ENCODE assay signal across 15 cellular contexts in the genomic region with DNA sequence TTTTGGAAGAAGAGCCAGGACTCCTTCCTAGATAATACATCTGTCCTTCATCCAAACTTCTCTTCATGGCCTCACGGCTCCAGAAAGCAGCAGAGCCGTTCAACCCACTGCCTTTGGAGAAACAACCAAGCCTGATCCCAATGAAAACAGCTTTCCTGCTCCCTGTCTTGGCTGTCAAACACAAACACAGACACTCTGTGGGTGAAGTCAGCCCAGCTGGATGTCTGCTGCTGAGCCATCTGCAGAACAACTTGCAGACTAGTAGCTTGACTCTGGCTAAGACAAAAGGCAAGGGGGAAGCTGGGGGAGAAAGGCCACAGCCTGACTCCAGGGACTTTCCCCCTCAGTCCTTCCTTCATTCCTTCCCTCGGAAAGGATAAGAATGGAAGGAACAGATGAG.
A peak's percentile ranks its signal among the peaks of the same experiment; 100 is the strongest.
DNase-seq lines count a peak whose midpoint lies in the region; ATAC-seq, FAIRE-seq and TF ChIP-seq lines count a peak whose summit lies in the region.
"Had no signal": no experiment of that assay in that cellular context is flagged by ENCODE, and none has a peak within 500 bp of the region (broad histone marks: within the 10 kb centered on the region; RNA-seq: fewer than 3 reads in every experiment).

No MANE protein-coding gene starts in this region.

- DNase-seq in ELF-1 (ENCODE audit: low read depth, low spot score) (peak; percentile 21), H1 (ENCODE audit: low read depth in 1 of 2, low spot score in 2 of 2) (no peak), left kidney (ENCODE audit: low read depth, low spot score) (peak; percentile 42), sigmoid colon (peak; percentile 85), Karpas-422 (no peak), MM.1S (no peak)
- DNase-seq: activated CD4-positive, alpha-beta T cell treated with anti-CD3 and anti-CD28 coated beads, Interleukin-2, amount 50 U/mL, for 1 hour; activated naive CD4-positive, alpha-beta T cell treated with Interleukin-2 at 50 U/mL for 16 hours; CD8-positive, alpha-beta memory T cell; KG1; NCI-H1105; NCI-H2081 treated with DMSO at 0.1 percent for 48 hours had no signal

- H3K4me2 ChIP-seq in H1 (ENCODE audit: insufficient read depth in 1 of 2, low read depth in 2 of 2, low read length in 2 of 2) (no peak overlapping the region), Karpas-422 (ENCODE audit: low read depth, low read length, poor library complexity, severe bottlenecking) (no peak overlapping the region), MM.1S (ENCODE audit: low read depth, low read length) (no peak overlapping the region)

- intact Hi-C loops in sigmoid colon (cut with DNase I) = no loop called here

- no peak overlapping the region for H3K56ac ChIP-seq in H1 (replicated peaks; ENCODE audit: insufficient read length, low read depth, low read length)

- WGBS in H1 (ENCODE audit: extremely low coverage in 1 of 2, insufficient coverage in 1 of 2, insufficient read length in 1 of 2, insufficient replicate concordance in 2 of 2, low coverage in 1 of 2, low lambda C conversion rate in 2 of 2, missing lambda C conversion rate in 1 of 2), 2 experiments = 83% methylated on average over 3 of the region's 3 CpGs; no CpG with 5 or more reads in 1 of the 2 experiments
- WGBS in sigmoid colon, 2 donors = 58 to 79% methylated on average over 3 of the region's 3 CpGs

- no peak overlapping the region for H2BK12ac ChIP-seq in H1 (ENCODE audit: low read depth, low read length)

- H2AFZ ChIP-seq in H1 (ENCODE audit: low read length) = 0 out of 2 replicates have a peak overlapping the region, but pooled peaks have one; percentile 72
- no peak overlapping the region for H2AFZ ChIP-seq in Karpas-422 (ENCODE audit: low read length)
- H2AFZ ChIP-seq in MM.1S (ENCODE audit: low read length) = no peak overlapping the region

- no peaks in the 10 kb centered on the region for H3F3A ChIP-seq in MM.1S (ENCODE audit: insufficient read depth, low read length)

- H3K4me3 ChIP-seq in H1 (ENCODE audit: extremely low read depth in 1 of 4, insufficient read depth in 2 of 4, low read depth in 3 of 4, low read length in 4 of 4) = no peak overlapping the region
- H3K4me3 ChIP-seq in sigmoid colon = no peak overlapping the region
- no peak overlapping the region for H3K4me3 ChIP-seq in Karpas-422 (ENCODE audit: low read length)
- no peak overlapping the region for H3K4me3 ChIP-seq in MM.1S (ENCODE audit: low read length)

- H4K20me1 ChIP-seq in H1 (replicated peaks in 1 of 2; ENCODE audit: control insufficient read depth in 1 of 2, insufficient read depth in 2 of 2, low read length in 2 of 2) (no peaks in the 10 kb centered on the region), Karpas-422 (ENCODE audit: insufficient read depth, low read depth, low read length) (no peaks in the 10 kb centered on the region), MM.1S (ENCODE audit: insufficient read depth, low read length) (no peaks in the 10 kb centered on the region)

- no peaks in the 10 kb centered on the region for H3K36me3 ChIP-seq in H1 (ENCODE audit: control insufficient read depth in 2 of 4, insufficient read depth in 4 of 4, low read length in 3 of 4)
- no peaks in the 10 kb centered on the region for H3K36me3 ChIP-seq in sigmoid colon
- no peaks in the 10 kb centered on the region for H3K36me3 ChIP-seq in Karpas-422 (ENCODE audit: insufficient read depth, low read length)
- no peaks in the 10 kb centered on the region for H3K36me3 ChIP-seq in MM.1S (replicated peaks; ENCODE audit: insufficient read depth, low read length)

- H3K9me2 ChIP-seq in Karpas-422 (replicated peaks; ENCODE audit: insufficient read depth, low read length) (no peaks in the 10 kb centered on the region), MM.1S (replicated peaks; ENCODE audit: insufficient read depth, low read length) (no peaks in the 10 kb centered on the region)

- ATAC-seq in HG03432 (IDR thresholded peaks at IDR 0.05; ENCODE audit: unreplicated experiment) = no peak
- ATAC-seq in GM18909 (IDR thresholded peaks at IDR 0.05; ENCODE audit: poor library complexity, unreplicated experiment) = no peak

- FAIRE-seq in H1 (lab: Jason Lieb, UNC) = no peak
- FAIRE-seq: H54 had no signal

- TF ChIP-seq POLR2A in H1 (IDR thresholded peaks at IDR 0.05; ENCODE audit: control extremely low read depth in 1 of 2, low read depth in 2 of 2, low read length in 2 of 2) (no peak), sigmoid colon (IDR thresholded peaks at IDR 0.05) (no peak)

- TF ChIP-seq RAD21 in H1 (IDR thresholded peaks at IDR 0.05 in 1 of 2, conservative IDR thresholded peaks at IDR 0.05 in 1 of 2; ENCODE audit: low read depth in 2 of 2, low read length in 2 of 2) = no peak

- H3K27me3 ChIP-seq in H1 (replicated peaks in 1 of 4; ENCODE audit: control insufficient read depth in 3 of 4, extremely low read depth in 1 of 4, insufficient read depth in 3 of 4, low read length in 3 of 4) = no peaks in the 10 kb centered on the region
- H3K27me3 ChIP-seq in sigmoid colon = peaks cover 0 to 3% (median 0%) of the 10 kb centered on the region in 3 donors
- no peaks in the 10 kb centered on the region for H3K27me3 ChIP-seq in Karpas-422 (ENCODE audit: low read length)
- H3K27me3 ChIP-seq in MM.1S (replicated peaks; ENCODE audit: insufficient read depth, low read length) = no peaks in the 10 kb centered on the region

- H2BK5ac ChIP-seq in H1 (ENCODE audit: low read depth, low read length) = no peak overlapping the region

- H2BK120ac ChIP-seq in H1 (replicated peaks; ENCODE audit: low read depth, low read length) = no peak overlapping the region

- 0 out of 7 replicates have a peak, but pooled peaks cover 0 to 2% (median 0%) of the 10 kb centered on the region in 4 experiments for H3K4me1 ChIP-seq in H1 (replicated peaks in 1 of 4; ENCODE audit: control insufficient read depth in 3 of 4, insufficient read depth in 4 of 4, low read length in 3 of 4)
- peaks cover 0 to 28% (median 10%) of the 10 kb centered on the region in 4 donors for H3K4me1 ChIP-seq in sigmoid colon
- H3K4me1 ChIP-seq in Karpas-422 (ENCODE audit: low read length) = no peaks in the 10 kb centered on the region
- H3K4me1 ChIP-seq in MM.1S (ENCODE audit: low read length) = no peaks in the 10 kb centered on the region

- no peak overlapping the region for H2BK20ac ChIP-seq in H1 (ENCODE audit: low read length)

- H3K9ac ChIP-seq in H1 (replicated peaks in 1 of 4; ENCODE audit: extremely low read depth in 1 of 4, low read depth in 3 of 4, low read length in 3 of 4) = no peak overlapping the region
- no peak overlapping the region for H3K9ac ChIP-seq in Karpas-422 (ENCODE audit: low read length)
- H3K9ac ChIP-seq in MM.1S (ENCODE audit: low read length) = no peak overlapping the region

- H3K14ac ChIP-seq in H1 (ENCODE audit: insufficient read length) = no peak overlapping the region

- H4K5ac ChIP-seq in H1 (ENCODE audit: insufficient read length, low read depth, low read length) = no peak overlapping the region

- no peak for TF ChIP-seq CTCF in H1 (IDR thresholded peaks at IDR 0.05; ENCODE audit: control extremely low read depth in 1 of 3, insufficient read depth in 1 of 3, low read depth in 1 of 3, low read length in 3 of 3)
- TF ChIP-seq CTCF in sigmoid colon (IDR thresholded peaks at IDR 0.05) = no peak
- TF ChIP-seq CTCF in MM.1S (IDR thresholded peaks at IDR 0.05; ENCODE audit: low read length) = no peak

- no peaks in the 10 kb centered on the region; a peak in 1 of 4 replicates for H3K9me3 ChIP-seq in H1 (ENCODE audit: insufficient read depth in 2 of 2, low read depth in 1 of 2, low read length in 1 of 2)
- H3K9me3 ChIP-seq in sigmoid colon = no peaks in the 10 kb centered on the region
- no peaks in the 10 kb centered on the region for H3K9me3 ChIP-seq in Karpas-422 (ENCODE audit: low read length)
- no peaks in the 10 kb centered on the region for H3K9me3 ChIP-seq in MM.1S (replicated peaks; ENCODE audit: insufficient read depth, low read length)

- no peak overlapping the region for H4K8ac ChIP-seq in H1 (ENCODE audit: extremely low read depth, insufficient read depth, low read length)

- no peak overlapping the region for H3K18ac ChIP-seq in H1 (ENCODE audit: extremely low read depth, low read length)

- H2BK15ac ChIP-seq in H1 (ENCODE audit: low read length) = peak overlapping the region; percentile 67; the same call in 1 of the 2 replicates

- no peak overlapping the region for H4K91ac ChIP-seq in H1 (replicated peaks; ENCODE audit: insufficient read length, low read length)

- H3K27ac ChIP-seq in H1 (ENCODE audit: low read depth, low read length) = no peak overlapping the region
- peak overlapping the region in 2 of 4 donors; percentile 24 to 45 for H3K27ac ChIP-seq in sigmoid colon
- H3K27ac ChIP-seq in Karpas-422 (ENCODE audit: low read length) = no peak overlapping the region
- no peak overlapping the region for H3K27ac ChIP-seq in MM.1S (ENCODE audit: low read length)

- no peaks in the 10 kb centered on the region for H3K23me2 ChIP-seq in H1 (ENCODE audit: low read depth, low read length)

- TF ChIP-seq EP300 in H1 (IDR thresholded peaks at IDR 0.05; ENCODE audit: borderline replicate concordance in 1 of 2, low read depth in 2 of 2, low read length in 2 of 2) (no peak), sigmoid colon (IDR thresholded peaks at IDR 0.05) (no peak)

- POLR2A ChIA-PET in H1 (lab: Charles Lee; ENCODE audit: partially characterized antibody) = no interaction called here

- H3K23ac ChIP-seq in H1 (ENCODE audit: insufficient read length) = no peak overlapping the region

- CTCF ChIA-PET in H1 (lab: Charles Lee; ENCODE audit: partially characterized antibody) = interaction anchor here (0.7 to 1.6 kb wide), 3 partner anchors 73 to 568 kb away, joined by 3 to 4 read pairs (median 3); no protein-coding TSS in a partner anchor

- no peaks in the 10 kb centered on the region; the same call in 1 of the 2 replicates for H3K79me1 ChIP-seq in H1 (ENCODE audit: low read depth, low read length)

- H2AK5ac ChIP-seq in H1 (ENCODE audit: low read depth, low read length) = no peak overlapping the region

- no peaks in the 10 kb centered on the region for H3K79me2 ChIP-seq in H1 (ENCODE audit: control insufficient read depth in 1 of 2, insufficient read depth in 2 of 2, low read length in 2 of 2)
- no peaks in the 10 kb centered on the region for H3K79me2 ChIP-seq in Karpas-422 (ENCODE audit: low read length)
- no peaks in the 10 kb centered on the region for H3K79me2 ChIP-seq in MM.1S (ENCODE audit: low read length)

- H3K4ac ChIP-seq in H1 (replicated peaks; ENCODE audit: insufficient read length, low read depth, low read length) = no peak overlapping the region

TF ChIP-seq in H1, 55 proteins besides CTCF, POLR2A, EP300 and RAD21 (continues in another document):
- TF ChIP-seq HDAC2 (IDR thresholded peaks at IDR 0.05; ENCODE audit: borderline replicate concordance in 1 of 2, low read depth in 2 of 2, low read length in 2 of 2) = no peak
- TF ChIP-seq, protein P1, sequence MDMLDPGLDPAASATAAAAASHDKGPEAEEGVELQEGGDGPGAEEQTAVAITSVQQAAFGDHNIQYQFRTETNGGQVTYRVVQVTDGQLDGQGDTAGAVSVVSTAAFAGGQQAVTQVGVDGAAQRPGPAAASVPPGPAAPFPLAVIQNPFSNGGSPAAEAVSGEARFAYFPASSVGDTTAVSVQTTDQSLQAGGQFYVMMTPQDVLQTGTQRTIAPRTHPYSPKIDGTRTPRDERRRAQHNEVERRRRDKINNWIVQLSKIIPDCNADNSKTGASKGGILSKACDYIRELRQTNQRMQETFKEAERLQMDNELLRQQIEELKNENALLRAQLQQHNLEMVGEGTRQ (IDR thresholded peaks at IDR 0.05; ENCODE audit: low read length) = no peak
- TF ChIP-seq TAF1 (IDR thresholded peaks at IDR 0.05; ENCODE audit: low read depth, low read length) = no peak

Comparison
In these comparisons a context has a peak if more than half of its experiments do, and no peak if none do; other contexts are left out.
1. DNase-seq: peak in ELF-1 (single experiment), left kidney (single experiment) and sigmoid colon (single experiment); none in H1 (0 of 2), Karpas-422 (single experiment) and MM.1S (single experiment).